ENCODE assay signal across 3 cellular contexts in the genomic region with DNA sequence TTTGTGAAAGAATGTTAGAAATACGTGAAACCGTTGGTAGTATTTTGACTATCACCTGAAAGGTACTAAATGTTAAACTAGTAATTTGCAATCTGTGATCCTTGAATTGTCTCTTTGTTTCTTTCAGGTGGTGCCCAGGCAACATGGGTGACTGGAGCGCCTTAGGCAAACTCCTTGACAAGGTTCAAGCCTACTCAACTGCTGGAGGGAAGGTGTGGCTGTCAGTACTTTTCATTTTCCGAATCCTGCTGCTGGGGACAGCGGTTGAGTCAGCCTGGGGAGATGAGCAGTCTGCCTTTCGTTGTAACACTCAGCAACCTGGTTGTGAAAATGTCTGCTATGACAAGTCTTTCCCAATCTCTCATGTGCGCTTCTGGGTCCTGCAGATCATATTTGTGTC. TPM values are rescaled to one million over a fixed set of nuclear protein-coding genes. Genes with fewer than 3 reads are reported as not detected.
"Had no signal": no experiment of that assay in that cellular context is flagged by ENCODE, and none has a peak within 500 bp of the region (broad histone marks: within the 10 kb centered on the region; RNA-seq: fewer than 3 reads in every experiment).

No MANE protein-coding gene starts in this region.

RNA-seq across cellular contexts. Expression of a gene that starts 11.3 kb away (rescaled TPM):
- total RNA-seq: activated CD4-positive, alpha-beta memory T cell treated with anti-CD3 and anti-CD28 coated beads, Interleukin-2, amount 10 ng/mL, durations not matched to agents 7 days and 5 days; activated CD8-positive, alpha-beta memory T cell treated with anti-CD3 and anti-CD28 coated beads, Interleukin-2, amount 10 ng/mL, durations not matched to agents 7 days and 5 days; OCI-LY7 had no signal
